ENCODE assay signal across 1 cellular context in the genomic region with DNA sequence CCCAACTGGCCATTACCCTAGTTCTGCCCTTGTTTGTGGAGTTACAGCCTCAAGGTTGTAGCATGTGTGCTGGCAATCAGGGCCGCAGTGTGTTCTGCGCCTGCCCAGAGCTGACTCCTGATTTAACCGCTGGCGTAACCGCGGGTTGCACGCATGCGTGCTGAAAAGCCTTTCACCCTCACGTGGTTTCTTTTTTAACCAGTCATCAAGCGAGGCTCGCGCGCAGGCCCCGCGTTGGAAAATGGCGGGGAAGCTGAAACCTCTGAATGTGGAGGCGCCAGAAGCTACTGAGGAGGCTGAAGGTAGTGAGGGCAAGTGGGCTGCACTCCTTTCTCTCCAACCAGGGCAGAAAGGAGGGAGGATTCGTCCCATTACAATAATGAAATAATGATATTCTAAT.
A peak's percentile ranks its signal among the peaks of the same experiment; 100 is the strongest.
TF ChIP-seq lines count a peak whose summit lies in the region.

A gene with protein sequence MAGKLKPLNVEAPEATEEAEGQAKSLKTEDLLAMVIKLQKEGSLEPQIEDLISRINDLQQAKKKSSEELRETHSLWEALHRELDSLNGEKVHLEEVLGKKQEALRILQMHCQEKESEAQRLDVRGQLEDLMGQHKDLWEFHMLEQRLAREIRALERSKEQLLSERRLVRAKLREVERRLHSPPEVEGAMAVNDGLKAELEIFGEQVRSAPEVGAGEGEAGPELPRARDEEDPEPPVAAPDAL (plus strand): TSS at position 198 of the 400 bp plus-strand sequence. CDS start 44 bp downstream, at position 242.

TF ChIP-seq in HepG2, 621 proteins besides CTCF, POLR2A, EP300 and RAD21:
- TF ChIP-seq ATRX (CRISPR knock-in tag; IDR thresholded peaks at IDR 0.05; ENCODE audit: borderline replicate concordance), result no peak
- TF ChIP-seq, protein P1, sequence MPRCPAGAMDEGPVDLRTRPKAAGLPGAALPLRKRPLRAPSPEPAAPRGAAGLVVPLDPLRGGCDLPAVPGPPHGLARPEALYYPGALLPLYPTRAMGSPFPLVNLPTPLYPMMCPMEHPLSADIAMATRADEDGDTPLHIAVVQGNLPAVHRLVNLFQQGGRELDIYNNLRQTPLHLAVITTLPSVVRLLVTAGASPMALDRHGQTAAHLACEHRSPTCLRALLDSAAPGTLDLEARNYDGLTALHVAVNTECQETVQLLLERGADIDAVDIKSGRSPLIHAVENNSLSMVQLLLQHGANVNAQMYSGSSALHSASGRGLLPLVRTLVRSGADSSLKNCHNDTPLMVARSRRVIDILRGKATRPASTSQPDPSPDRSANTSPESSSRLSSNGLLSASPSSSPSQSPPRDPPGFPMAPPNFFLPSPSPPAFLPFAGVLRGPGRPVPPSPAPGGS (CRISPR knock-in tag; IDR thresholded peaks at IDR 0.05), result no peak
- TF ChIP-seq ZNF30 (CRISPR knock-in tag; IDR thresholded peaks at IDR 0.05), result no peak
- no peak for TF ChIP-seq PTBP1 (IDR thresholded peaks at IDR 0.05; ENCODE audit: low read depth, low read length, poor library complexity, severe bottlenecking)
- TF ChIP-seq AGO2 (optimal IDR thresholded peaks at IDR 0.05; ENCODE audit: low read depth, low read length), result peak; percentile 31
- TF ChIP-seq, protein P2, sequence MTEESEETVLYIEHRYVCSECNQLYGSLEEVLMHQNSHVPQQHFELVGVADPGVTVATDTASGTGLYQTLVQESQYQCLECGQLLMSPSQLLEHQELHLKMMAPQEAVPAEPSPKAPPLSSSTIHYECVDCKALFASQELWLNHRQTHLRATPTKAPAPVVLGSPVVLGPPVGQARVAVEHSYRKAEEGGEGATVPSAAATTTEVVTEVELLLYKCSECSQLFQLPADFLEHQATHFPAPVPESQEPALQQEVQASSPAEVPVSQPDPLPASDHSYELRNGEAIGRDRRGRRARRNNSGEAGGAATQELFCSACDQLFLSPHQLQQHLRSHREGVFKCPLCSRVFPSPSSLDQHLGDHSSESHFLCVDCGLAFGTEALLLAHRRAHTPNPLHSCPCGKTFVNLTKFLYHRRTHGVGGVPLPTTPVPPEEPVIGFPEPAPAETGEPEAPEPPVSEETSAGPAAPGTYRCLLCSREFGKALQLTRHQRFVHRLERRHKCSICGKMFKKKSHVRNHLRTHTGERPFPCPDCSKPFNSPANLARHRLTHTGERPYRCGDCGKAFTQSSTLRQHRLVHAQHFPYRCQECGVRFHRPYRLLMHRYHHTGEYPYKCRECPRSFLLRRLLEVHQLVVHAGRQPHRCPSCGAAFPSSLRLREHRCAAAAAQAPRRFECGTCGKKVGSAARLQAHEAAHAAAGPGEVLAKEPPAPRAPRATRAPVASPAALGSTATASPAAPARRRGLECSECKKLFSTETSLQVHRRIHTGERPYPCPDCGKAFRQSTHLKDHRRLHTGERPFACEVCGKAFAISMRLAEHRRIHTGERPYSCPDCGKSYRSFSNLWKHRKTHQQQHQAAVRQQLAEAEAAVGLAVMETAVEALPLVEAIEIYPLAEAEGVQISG (CRISPR knock-in tag; IDR thresholded peaks at IDR 0.05), result no peak
- TF ChIP-seq, protein P3, sequence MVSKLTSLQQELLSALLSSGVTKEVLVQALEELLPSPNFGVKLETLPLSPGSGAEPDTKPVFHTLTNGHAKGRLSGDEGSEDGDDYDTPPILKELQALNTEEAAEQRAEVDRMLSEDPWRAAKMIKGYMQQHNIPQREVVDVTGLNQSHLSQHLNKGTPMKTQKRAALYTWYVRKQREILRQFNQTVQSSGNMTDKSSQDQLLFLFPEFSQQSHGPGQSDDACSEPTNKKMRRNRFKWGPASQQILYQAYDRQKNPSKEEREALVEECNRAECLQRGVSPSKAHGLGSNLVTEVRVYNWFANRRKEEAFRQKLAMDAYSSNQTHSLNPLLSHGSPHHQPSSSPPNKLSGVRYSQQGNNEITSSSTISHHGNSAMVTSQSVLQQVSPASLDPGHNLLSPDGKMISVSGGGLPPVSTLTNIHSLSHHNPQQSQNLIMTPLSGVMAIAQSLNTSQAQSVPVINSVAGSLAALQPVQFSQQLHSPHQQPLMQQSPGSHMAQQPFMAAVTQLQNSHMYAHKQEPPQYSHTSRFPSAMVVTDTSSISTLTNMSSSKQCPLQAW (CRISPR knock-in tag; IDR thresholded peaks at IDR 0.05), result no peak
